In the genomic region with DNA sequence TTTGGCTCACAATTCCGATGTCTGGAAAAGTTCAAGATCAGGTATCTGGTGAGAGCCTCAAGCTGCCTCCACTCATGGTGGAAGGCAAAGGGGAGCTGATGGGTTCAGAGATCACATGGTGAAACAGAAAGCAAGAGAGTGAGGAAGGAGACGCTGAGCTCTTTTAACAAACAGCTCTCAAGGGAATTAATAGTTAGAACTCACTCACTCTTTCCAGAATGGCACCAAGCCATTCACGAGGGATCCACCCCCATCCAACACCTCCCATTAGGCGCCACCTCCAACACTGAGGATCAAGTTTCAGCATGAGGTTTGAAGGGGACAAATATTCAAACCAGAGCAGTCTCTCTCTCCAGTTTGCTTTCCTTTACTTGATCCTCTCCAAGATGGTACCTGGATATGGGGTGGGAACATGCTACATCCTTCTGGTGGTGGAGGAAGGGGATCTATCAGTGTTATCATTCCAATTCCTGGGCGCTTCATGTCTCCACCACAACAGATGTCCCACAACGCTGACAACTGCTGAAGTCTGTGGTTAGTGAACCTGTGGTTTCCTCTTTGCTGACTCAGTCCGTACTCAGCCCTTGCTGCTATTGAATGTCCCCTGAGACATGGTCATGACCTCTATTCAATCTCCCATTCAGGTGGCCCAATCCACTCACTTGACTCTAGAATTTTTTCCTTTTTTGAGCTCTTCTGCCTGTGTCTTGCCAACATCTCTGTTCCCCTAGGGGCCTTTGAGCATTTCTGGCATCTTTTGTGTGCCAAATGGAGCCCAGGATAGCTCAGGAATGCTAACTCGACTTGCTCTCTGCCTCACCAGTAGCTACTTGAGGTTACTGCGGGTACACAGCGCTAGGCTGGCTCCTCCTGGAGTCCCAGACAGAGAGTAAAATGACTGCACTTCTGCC, we compare ENCODE assay signal across 8 cellular contexts.
DNase-seq lines count a peak whose midpoint lies in the region; ATAC-seq, FAIRE-seq and TF ChIP-seq lines count a peak whose summit lies in the region.

No MANE protein-coding gene starts in this region.

- H3K27ac Mint-ChIP-seq in astrocyte (ENCODE audit: unreplicated experiment) (no peak overlapping the region), osteocyte (ENCODE audit: unreplicated experiment) (no peak overlapping the region)

- no peaks in the 10 kb centered on the region for H3K79me2 ChIP-seq in astrocyte (ENCODE audit: insufficient read depth, low read length)
- H3K79me2 ChIP-seq in PC-9 (ENCODE audit: low read depth): no peaks in the 10 kb centered on the region

- H3K4me2 ChIP-seq in astrocyte (ENCODE audit: low read length): peak overlapping the region; percentile 60
- H3K4me2 ChIP-seq in PC-9: no peak overlapping the region

- H3K36me3 Mint-ChIP-seq in astrocyte (ENCODE audit: low read depth, unreplicated experiment) (no peaks in the 10 kb centered on the region), osteocyte (ENCODE audit: unreplicated experiment) (no peaks in the 10 kb centered on the region)

- peaks cover 8% of the 10 kb centered on the region for H3K27me3 ChIP-seq in astrocyte (ENCODE audit: insufficient read depth, low read length)
- no peaks in the 10 kb centered on the region for H3K27me3 ChIP-seq in PC-9 (ENCODE audit: insufficient read depth, low read depth)

- peaks cover 5% of the 10 kb centered on the region for H3K9me3 Mint-ChIP-seq in astrocyte (ENCODE audit: unreplicated experiment)
- peaks cover 6% of the 10 kb centered on the region for H3K9me3 Mint-ChIP-seq in osteocyte (ENCODE audit: unreplicated experiment)

- H2AFZ ChIP-seq in astrocyte (ENCODE audit: low read depth, low read length): no peak overlapping the region
- H2AFZ ChIP-seq in PC-9: no peak overlapping the region

- no peaks in the 10 kb centered on the region for H3K36me3 ChIP-seq in astrocyte (ENCODE audit: insufficient read depth, low read length)
- no peaks in the 10 kb centered on the region for H3K36me3 ChIP-seq in PC-9 (ENCODE audit: low read depth)

- no peaks in the 10 kb centered on the region for H4K20me1 ChIP-seq in astrocyte (ENCODE audit: insufficient read depth, low read length)
- H4K20me1 ChIP-seq in PC-9 (ENCODE audit: insufficient read depth): no peaks in the 10 kb centered on the region

- no peaks in the 10 kb centered on the region for H3K9me3 ChIP-seq in astrocyte (ENCODE audit: insufficient read depth, low read depth, low read length)
- no peaks in the 10 kb centered on the region for H3K9me3 ChIP-seq in PC-9 (ENCODE audit: insufficient read depth, low read depth)

- DNase-seq in GDM1 (lab: John Stamatoyannopoulos, UW) (peak; percentile 64), GM20000 (ENCODE audit: low spot score) (peak; percentile 62), OCI-M2 (lab: John Stamatoyannopoulos, UW; ENCODE audit: unreplicated experiment) (peak; percentile 14), astrocyte (ENCODE audit: low read depth) (peak; percentile 89), renal cortical epithelial cell (ENCODE audit: low read depth) (peak; percentile 80), PC-9 (no peak), osteocyte (ENCODE audit: extremely low spot score, unreplicated experiment) (no peak)

- POLR2A ChIA-PET in PC-9 (lab: Charles Lee; ENCODE audit: unreplicated experiment): no interaction called here

- H3K4me3 ChIP-seq in astrocyte (ENCODE audit: insufficient read depth, low read depth, low read length) (no peak overlapping the region), PC-9 (no peak overlapping the region)

- intact Hi-C loops in PC-9 (cut with micrococcal nuclease; ENCODE audit: unreplicated experiment): no loop called here

- CTCF ChIA-PET in PC-9 (lab: Charles Lee): no interaction called here

- TF ChIP-seq CTCF in GM20000 (IDR thresholded peaks at IDR 0.05; ENCODE audit: extremely low read depth, missing control alignments) (no peak), astrocyte (IDR thresholded peaks at IDR 0.05; ENCODE audit: insufficient read depth, low read depth, low read length) (no peak), PC-9 (conservative IDR thresholded peaks at IDR 0.05) (no peak), osteocyte (IDR thresholded peaks at IDR 0.05) (no peak)

- no peaks in the 10 kb centered on the region for H3K9me2 ChIP-seq in PC-9 (ENCODE audit: insufficient read depth)

- H3K4me1 ChIP-seq in astrocyte (ENCODE audit: insufficient read depth, low read length) (peaks cover 23% of the 10 kb centered on the region), PC-9 (replicated peaks; ENCODE audit: insufficient read depth) (no peaks in the 10 kb centered on the region)

- ATAC-seq in HG03460 (IDR thresholded peaks at IDR 0.05; ENCODE audit: unreplicated experiment): peak; percentile 91

- no TSS peak for BruUV-seq in PC-9 (replicated peaks; lab: Mats Ljungman, UMichigan)

- H3K4me3 Mint-ChIP-seq in astrocyte (ENCODE audit: unreplicated experiment): no peak overlapping the region
- H3K4me3 Mint-ChIP-seq in osteocyte (ENCODE audit: unreplicated experiment): no peak overlapping the region

- H3K9ac ChIP-seq in astrocyte (ENCODE audit: low read length): no peak overlapping the region

- H3F3A ChIP-seq in PC-9 (ENCODE audit: insufficient read depth, low read depth): no peaks in the 10 kb centered on the region

- H3K4me1 Mint-ChIP-seq in astrocyte (ENCODE audit: low read depth, unreplicated experiment) (peaks cover 10% of the 10 kb centered on the region), osteocyte (ENCODE audit: unreplicated experiment) (no peaks in the 10 kb centered on the region)

- peaks cover 6% of the 10 kb centered on the region for H3K27me3 Mint-ChIP-seq in astrocyte (ENCODE audit: low read depth, unreplicated experiment)
- peaks cover 3% of the 10 kb centered on the region for H3K27me3 Mint-ChIP-seq in osteocyte (ENCODE audit: unreplicated experiment)

- H3K27ac ChIP-seq in astrocyte (ENCODE audit: low read depth, low read length) (no peak overlapping the region), PC-9 (no peak overlapping the region)

- peak; percentile 99 for FAIRE-seq in astrocyte (lab: Jason Lieb, UNC)

Comparison
In these comparisons a context has a peak if more than half of its experiments do, and no peak if none do; other contexts are left out.
1. DNase-seq: peak in GDM1 (single experiment), GM20000 (single experiment), OCI-M2 (single experiment), astrocyte (single experiment) and renal cortical epithelial cell (single experiment); none in PC-9 (0 of 2) and osteocyte (single experiment).